ENCODE assay signal across 22 cellular contexts in the genomic region with DNA sequence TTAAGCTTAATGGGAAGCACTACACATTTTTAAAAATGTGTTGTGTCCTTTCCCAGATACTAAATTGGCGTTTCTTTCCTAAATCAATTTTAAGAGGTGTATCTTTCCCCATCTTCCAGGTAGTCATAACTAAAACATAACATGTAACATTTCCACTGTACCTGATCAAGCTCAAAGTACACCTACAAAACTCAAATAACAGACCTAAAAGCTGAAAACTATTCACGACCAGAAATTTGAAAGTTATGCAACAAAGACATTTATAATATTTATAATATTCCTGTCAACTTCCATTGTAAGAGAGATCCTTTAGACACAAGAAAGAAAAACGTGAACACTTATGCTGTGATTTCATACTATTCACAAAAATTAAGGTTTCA. TPM values are rescaled to one million over a fixed set of nuclear protein-coding genes. Genes with fewer than 3 reads are reported as not detected.
DNase-seq lines count a peak whose midpoint lies in the region; ATAC-seq, FAIRE-seq and TF ChIP-seq lines count a peak whose summit lies in the region.
"Had no signal": no experiment of that assay in that cellular context is flagged by ENCODE, and none has a peak within 500 bp of the region (broad histone marks: within the 10 kb centered on the region; RNA-seq: fewer than 3 reads in every experiment).

No MANE protein-coding gene starts in this region.

- peaks cover 39% of the 10 kb centered on the region for H3K36me3 Mint-ChIP-seq in Calu3 (ENCODE audit: insufficient read depth, unreplicated experiment)
- H3K36me3 Mint-ChIP-seq in activated T-helper 2 cell treated with anti-CD3 and anti-CD28 coated beads, Interferon-gamma antibody, Interleukin-2, Interleukin-4, amounts not matched to agents 10 μg/mL and 5 μg/mL and 100 μg/mL, durations not matched to agents 14 hours and 24 hours and 36 hours (ENCODE audit: low read depth) = peaks cover 36% of the 10 kb centered on the region
- no peaks in the 10 kb centered on the region for H3K36me3 Mint-ChIP-seq in mesothelial cell of epicardium
- H3K36me3 Mint-ChIP-seq: memory B cell, naive B cell had no signal

- TF ChIP-seq POLR2A in A549 (IDR thresholded peaks at IDR 0.05; ENCODE audit: low read length) = no peak
- TF ChIP-seq POLR2A in right lobe of liver (IDR thresholded peaks at IDR 0.05) = no peak

- DNase-seq in A549 (ENCODE audit: low read depth in 1 of 2, low spot score in 1 of 2) (no peak), Calu3 (no peak), right lobe of liver (no peak), mesothelial cell of epicardium (ENCODE audit: low spot score in 2 of 2, unreplicated experiment in 2 of 2) (no peak)
- DNase-seq in activated T-helper 2 cell treated with anti-CD3 and anti-CD28 coated beads, Interferon-gamma antibody, Interleukin-2, Interleukin-4, amounts not matched to agents 10 μg/mL and 5 μg/mL and 100 μg/mL, durations not matched to agents 14 hours and 24 hours and 36 hours (ENCODE audit: low spot score) = no peak
- DNase-seq in activated CD8-positive, alpha-beta memory T cell treated with anti-CD3 and anti-CD28 coated beads for 24 hours = no peak
- no peak for DNase-seq in effector memory CD4-positive, alpha-beta T cell
- DNase-seq: activated CD4-positive, alpha-beta T cell treated with anti-CD3 and anti-CD28 coated beads for 48 hours; activated naive CD4-positive, alpha-beta T cell; CD8-positive, alpha-beta T cell; DMS79; effector memory CD8-positive, alpha-beta T cell; esophagus squamous epithelium; naive B cell; NCI-H1694 treated with DMSO at 0.1 percent for 48 hours; NCI-H226; NK-92 treated with Interleukin-12 subunit alpha and Interleukin-12 subunit beta, amount 100 ng/mL, for 24 hours had no signal

- H3K4me3 ChIP-seq in A549 (no peak overlapping the region), right lobe of liver (peak overlapping the region in 1 of 3 donors; percentile 90)
- no peak overlapping the region for H3K4me3 ChIP-seq in effector memory CD4-positive, alpha-beta T cell (ENCODE audit: insufficient read depth, low read depth, low read length, poor library complexity, severe bottlenecking)
- H3K4me3 ChIP-seq: esophagus squamous epithelium, thoracic aorta had no signal

- ATAC-seq in A549 (no peak), right lobe of liver (no peak), GM18858 (IDR thresholded peaks at IDR 0.05; ENCODE audit: unreplicated experiment) (no peak)
- ATAC-seq: CD8-positive, alpha-beta T cell; effector memory CD8-positive, alpha-beta T cell; sciatic nerve had no signal

- peak overlapping the region; percentile 84 for H3K27ac Mint-ChIP-seq in Calu3 (ENCODE audit: unreplicated experiment)
- H3K27ac Mint-ChIP-seq in activated T-helper 2 cell treated with anti-CD3 and anti-CD28 coated beads, Interferon-gamma antibody, Interleukin-2, Interleukin-4, amounts not matched to agents 10 μg/mL and 5 μg/mL and 100 μg/mL, durations not matched to agents 14 hours and 24 hours and 36 hours = peak overlapping the region; percentile 52
- no peak overlapping the region for H3K27ac Mint-ChIP-seq in mesothelial cell of epicardium
- H3K27ac Mint-ChIP-seq: CD8-positive, alpha-beta T cell; memory B cell had no signal

- H3K4me1 Mint-ChIP-seq in Calu3 (ENCODE audit: low read depth, unreplicated experiment) = peaks cover 55% of the 10 kb centered on the region
- peaks cover 53% of the 10 kb centered on the region for H3K4me1 Mint-ChIP-seq in activated T-helper 2 cell treated with anti-CD3 and anti-CD28 coated beads, Interferon-gamma antibody, Interleukin-2, Interleukin-4, amounts not matched to agents 10 μg/mL and 5 μg/mL and 100 μg/mL, durations not matched to agents 14 hours and 24 hours and 36 hours (ENCODE audit: low read depth)
- peaks cover 42% of the 10 kb centered on the region for H3K4me1 Mint-ChIP-seq in mesothelial cell of epicardium

- TF ChIP-seq CTCF in A549 (IDR thresholded peaks at IDR 0.05) = no peak
- TF ChIP-seq CTCF in Calu3 (IDR thresholded peaks at IDR 0.05; ENCODE audit: unreplicated experiment) = no peak
- TF ChIP-seq CTCF in right lobe of liver (IDR thresholded peaks at IDR 0.05) = no peak
- no peak for TF ChIP-seq CTCF in mesothelial cell of epicardium (IDR thresholded peaks at IDR 0.05; ENCODE audit: unreplicated experiment)

- no peak overlapping the region for H3K27ac ChIP-seq in A549
- H3K27ac ChIP-seq in right lobe of liver = peak overlapping the region; percentile 7 to 86 (median 84)
- no peak overlapping the region for H3K27ac ChIP-seq in effector memory CD4-positive, alpha-beta T cell (ENCODE audit: insufficient read depth, low read length, poor library complexity, severe bottlenecking)
- H3K27ac ChIP-seq: esophagus squamous epithelium, thoracic aorta had no signal

- H3K9me3 ChIP-seq in A549 (no peaks in the 10 kb centered on the region), right lobe of liver (no peaks in the 10 kb centered on the region)
- H3K9me3 ChIP-seq in effector memory CD4-positive, alpha-beta T cell (ENCODE audit: control insufficient read depth, low read length) = no peaks in the 10 kb centered on the region
- H3K9me3 ChIP-seq: esophagus squamous epithelium, thoracic aorta had no signal

- H3K9me3 Mint-ChIP-seq in Calu3 (ENCODE audit: low read depth, unreplicated experiment) = no peaks in the 10 kb centered on the region
- H3K9me3 Mint-ChIP-seq in activated T-helper 2 cell treated with anti-CD3 and anti-CD28 coated beads, Interferon-gamma antibody, Interleukin-2, Interleukin-4, amounts not matched to agents 10 μg/mL and 5 μg/mL and 100 μg/mL, durations not matched to agents 14 hours and 24 hours and 36 hours = no peaks in the 10 kb centered on the region
- H3K9me3 Mint-ChIP-seq in mesothelial cell of epicardium = no peaks in the 10 kb centered on the region
- H3K9me3 Mint-ChIP-seq: CD8-positive, alpha-beta T cell; effector memory CD8-positive, alpha-beta T cell; memory B cell; naive B cell had no signal

- TF ChIP-seq RAD21 in A549 (conservative IDR thresholded peaks at IDR 0.05 in 1 of 2, IDR thresholded peaks at IDR 0.05 in 1 of 2) = no peak

- H3K27me3 ChIP-seq in right lobe of liver = no peaks in the 10 kb centered on the region
- H3K27me3 ChIP-seq in effector memory CD4-positive, alpha-beta T cell (replicated peaks; ENCODE audit: control insufficient read depth, insufficient read depth, low read length, poor library complexity, severe bottlenecking) = no peaks in the 10 kb centered on the region
- H3K27me3 ChIP-seq: esophagus squamous epithelium had no signal

- H3K4me2 ChIP-seq in A549 = peak overlapping the region; percentile 85

- BruUV-seq in Calu3 (replicated peaks; lab: Mats Ljungman, UMichigan) = no TSS peak

- H3K27me3 Mint-ChIP-seq in Calu3 (ENCODE audit: unreplicated experiment) (peaks cover 7% of the 10 kb centered on the region), mesothelial cell of epicardium (ENCODE audit: low read depth) (no peaks in the 10 kb centered on the region)
- peaks cover under 1% of the 10 kb centered on the region for H3K27me3 Mint-ChIP-seq in activated T-helper 2 cell treated with anti-CD3 and anti-CD28 coated beads, Interferon-gamma antibody, Interleukin-2, Interleukin-4, amounts not matched to agents 10 μg/mL and 5 μg/mL and 100 μg/mL, durations not matched to agents 14 hours and 24 hours and 36 hours (ENCODE audit: low read depth)
- H3K27me3 Mint-ChIP-seq: memory B cell had no signal

- H3K4me1 ChIP-seq in A549 = peaks cover 60% of the 10 kb centered on the region
- peaks cover 0 to 43% (median 18%) of the 10 kb centered on the region in 4 donors for H3K4me1 ChIP-seq in right lobe of liver
- H3K4me1 ChIP-seq in effector memory CD4-positive, alpha-beta T cell (ENCODE audit: control insufficient read depth, insufficient read depth, low read length, poor library complexity, severe bottlenecking) = peaks cover 22% of the 10 kb centered on the region

- H3K36me3 ChIP-seq in right lobe of liver = no peaks in the 10 kb centered on the region
- no peaks in the 10 kb centered on the region for H3K36me3 ChIP-seq in effector memory CD4-positive, alpha-beta T cell (ENCODE audit: control insufficient read depth, insufficient read depth, low read length)
- H3K36me3 ChIP-seq: thoracic aorta had no signal

- CTCF ChIA-PET in A549 (lab: Yijun Ruan, JAX) (interaction anchor here (1.3 to 7.7 kb wide), 3 partner anchors 17 to 52 kb away, joined by 3 to 47 read pairs (median 15); no protein-coding TSS in a partner anchor), Calu3 (lab: Charles Lee) (interaction anchor here (1.5 to 1.9 kb wide), 2 partner anchors 33 to 91 kb away, joined by 5 read pairs; no protein-coding TSS in a partner anchor)

- TF ChIP-seq EP300 in A549 (IDR thresholded peaks at IDR 0.05) = no peak

- H3K4me3 Mint-ChIP-seq in Calu3 (ENCODE audit: low read depth, unreplicated experiment) (peak overlapping the region; percentile 97), mesothelial cell of epicardium (no peak overlapping the region)
- H3K4me3 Mint-ChIP-seq in activated T-helper 2 cell treated with anti-CD3 and anti-CD28 coated beads, Interferon-gamma antibody, Interleukin-2, Interleukin-4, amounts not matched to agents 10 μg/mL and 5 μg/mL and 100 μg/mL, durations not matched to agents 14 hours and 24 hours and 36 hours (ENCODE audit: low read depth) = peak overlapping the region; percentile 52
- H3K4me3 Mint-ChIP-seq: memory B cell had no signal

- 50% methylated on average over 3 of the region's 3 CpGs for WGBS in A549 (ENCODE audit: missing lambda C conversion rate)
- WGBS in right lobe of liver (ENCODE audit: insufficient coverage, low coverage, low lambda C conversion rate, missing lambda C conversion rate) = 18% methylated on average over 3 of the region's 3 CpGs

- intact Hi-C loops in Calu3 (cut with micrococcal nuclease; ENCODE audit: unreplicated experiment) = loop anchor here (5.0 kb wide), 1 partner anchor 37 kb away; no protein-coding TSS in a partner anchor
- intact Hi-C loops in activated T-helper 2 cell treated with anti-CD3 and anti-CD28 coated beads, Interferon-gamma antibody, Interleukin-2, Interleukin-4, amounts not matched to agents 10 μg/mL and 5 μg/mL and 100 μg/mL, durations not matched to agents 14 hours and 24 hours and 36 hours (cut with micrococcal nuclease) = loop anchor here (5.0 kb wide), 1 partner anchor 52 kb away; no protein-coding TSS in a partner anchor
- intact Hi-C loops in right lobe of liver (cut with DNase I) = no loop called here

- no peak for FAIRE-seq in A549 (lab: Jason Lieb, UNC)
- FAIRE-seq: H54 had no signal

- POLR2A ChIA-PET in A549 (lab: Yijun Ruan, JAX) = interaction anchor here (1.1 to 1.6 kb wide), 1 partner anchor 34 kb away, joined by 3 to 5 read pairs; a partner anchor contains a TSS

RNA-seq across cellular contexts. Expression of a gene that starts 3.5 kb away (rescaled TPM):
- polyA plus RNA-seq in A549 (2011; rRNA removed) (74.7 and 76.4 TPM in 2 replicates), A549 (2017; fragmentation: RNase III; extraction: RNeasy Plus Mini Kit Qiagen cat#74134 plus additional on column Dnase treatment) (59.6 to 64.0 TPM (median 60.8 TPM) in 3 replicates)
- 30.7 and 32.5 TPM in 2 replicates for polyA plus RNA-seq in A549 (2012; cell fraction: cytosol; rRNA removed)
- 18.4 and 27.6 TPM in 2 replicates for polyA plus RNA-seq in A549 (2012; cell fraction: nucleus; rRNA removed)
- polyA minus RNA-seq in A549 (2011; rRNA and poly(A)+ RNA removed) = 46.8 and 50.9 TPM in 2 replicates
- total RNA-seq in Calu3 (2022) (147 and 155 TPM in 2 replicates), right lobe of liver (10 to 100 TPM; 53.7 to 96.6 (median 70.4) TPM), mesothelial cell of epicardium (70.8 to 72.8 TPM (median 71.4 TPM) in 3 replicates)
- 68.8 and 69.7 TPM in 2 replicates for total RNA-seq in activated T-helper 2 cell treated with anti-CD3 and anti-CD28 coated beads, Interferon-gamma antibody, Interleukin-2, Interleukin-4, amounts not matched to agents 10 μg/mL and 5 μg/mL and 100 μg/mL, durations not matched to agents 14 hours and 24 hours and 36 hours

RNA-seq across cellular contexts. Expression of a gene that starts 34.5 kb away (rescaled TPM):
- 60.2 and 69.3 TPM in 2 replicates for polyA plus RNA-seq in A549 (2011; rRNA removed)
- polyA plus RNA-seq in A549 (2012; cell fraction: cytosol; rRNA removed) = 77.8 and 85.9 TPM in 2 replicates
- polyA plus RNA-seq in A549 (2012; cell fraction: nucleus; rRNA removed) = 118 and 136 TPM in 2 replicates
- polyA plus RNA-seq in A549 (2017; fragmentation: RNase III; extraction: RNeasy Plus Mini Kit Qiagen cat#74134 plus additional on column Dnase treatment) = 69.3 to 74.2 TPM (median 71.0 TPM) in 3 replicates
- 53.4 and 64.8 TPM in 2 replicates for polyA minus RNA-seq in A549 (2011; rRNA and poly(A)+ RNA removed)
- total RNA-seq in Calu3 (2022) = 87.3 and 96.0 TPM in 2 replicates
- total RNA-seq in activated T-helper 2 cell treated with anti-CD3 and anti-CD28 coated beads, Interferon-gamma antibody, Interleukin-2, Interleukin-4, amounts not matched to agents 10 μg/mL and 5 μg/mL and 100 μg/mL, durations not matched to agents 14 hours and 24 hours and 36 hours = 51.4 and 54.0 TPM in 2 replicates
- 10 to 100 TPM in 5 of 6 experiments, 1 to 10 TPM in 1; 7.6 to 15.7 (median 11.6) TPM for total RNA-seq in right lobe of liver
- 37.9 to 40.2 TPM (median 38.0 TPM) in 3 replicates for total RNA-seq in mesothelial cell of epicardium

Comparison
In these comparisons a context has a peak if more than half of its experiments do, and no peak if none do; other contexts are left out.
1. H3K27ac ChIP-seq: peak in right lobe of liver (3 of 3); none in A549 (0 of 2) and effector memory CD4-positive, alpha-beta T cell (single experiment).
2. intact Hi-C loops: an anchor here in Calu3 (5.0 kb wide) and activated T-helper 2 cell treated with anti-CD3 and anti-CD28 coated beads, Interferon-gamma antibody, Interleukin-2, Interleukin-4, amounts not matched to agents 10 μg/mL and 5 μg/mL and 100 μg/mL, durations not matched to agents 14 hours and 24 hours and 36 hours (5.0 kb wide); none called in right lobe of liver.